ENCODE assay signal across 1 cellular context in genomic region chr10:69223028-69223342, GRCh38.
A peak's percentile ranks its signal among the peaks of the same experiment; 100 is the strongest.
TF ChIP-seq lines count a peak whose summit lies in the region.

No MANE protein-coding gene starts in this region.

TF ChIP-seq in HepG2, 621 proteins besides CTCF, POLR2A, EP300 and RAD21:
- TF ChIP-seq ZGPAT (CRISPR knock-in tag; IDR thresholded peaks at IDR 0.05) (0 out of 2 replicates have a peak, but pooled peaks have one; percentile 3), IRF2 (CRISPR knock-in tag; IDR thresholded peaks at IDR 0.05) (no peak)
